8 cellular contexts compared by ENCODE assay signal in genomic region chr14:75003250-75004027, GRCh38. TPM values are rescaled to one million over a fixed set of nuclear protein-coding genes. Genes with fewer than 3 reads are reported as not detected.
DNase-seq lines count a peak whose midpoint lies in the region; ATAC-seq and TF ChIP-seq lines count a peak whose summit lies in the region.

No MANE protein-coding gene starts in this region.

- peak overlapping the region; percentile 72 for H3K27ac ChIP-seq in CD4-positive, alpha-beta T cell (ENCODE audit: low read depth, low read length)
- peak overlapping the region; percentile 81 for H3K27ac ChIP-seq in KOPT-K1 (ENCODE audit: low read depth, low read length, poor library complexity, severe bottlenecking)
- H3K27ac ChIP-seq in caudate nucleus (ENCODE audit: low read depth, low read length): peak overlapping the region; percentile 87

- TF ChIP-seq CTCF in CD4-positive, alpha-beta T cell (IDR thresholded peaks at IDR 0.05): no peak

- POLR2A ChIA-PET in CD4-positive, alpha-beta T cell (lab: Charles Lee): interaction anchor here (0.8 to 2.5 kb wide), 6 partner anchors 11 to 123 kb away, joined by 3 to 11 read pairs (median 7); partner anchors contain the start of genes ACYP1, MLH3 and NEK9

- no peaks in the 10 kb centered on the region for H3K9me3 Mint-ChIP-seq in CD4-positive, alpha-beta T cell

- H3K9me3 ChIP-seq in CD4-positive, alpha-beta T cell (ENCODE audit: control insufficient read depth, low read length): no peaks in the 10 kb centered on the region
- peaks cover 8% of the 10 kb centered on the region for H3K9me3 ChIP-seq in KOPT-K1 (ENCODE audit: insufficient read depth, low read length, poor library complexity, severe bottlenecking)
- no peaks in the 10 kb centered on the region for H3K9me3 ChIP-seq in mucosa of stomach (ENCODE audit: control insufficient read depth, low read length)

- peak overlapping the region; percentile 99 for H3K4me3 Mint-ChIP-seq in CD4-positive, alpha-beta T cell

- peaks cover 62% of the 10 kb centered on the region for H3K36me3 Mint-ChIP-seq in CD4-positive, alpha-beta T cell (ENCODE audit: low read depth)

- peak overlapping the region; percentile 83 for H3K9ac ChIP-seq in mucosa of stomach (ENCODE audit: low read length)

- CTCF ChIA-PET in CD4-positive, alpha-beta T cell (lab: Charles Lee): interaction anchor here (0.6 to 1.6 kb wide), 4 partner anchors 10 to 240 kb away, joined by 4 to 6 read pairs (median 4); partner anchors contain the start of gene YLPM1

- H3K27me3 ChIP-seq in CD4-positive, alpha-beta T cell (ENCODE audit: control insufficient read depth, insufficient read depth, low read length): no peaks in the 10 kb centered on the region
- H3K27me3 ChIP-seq in mucosa of stomach (ENCODE audit: control insufficient read depth, insufficient read depth, low read length): no peaks in the 10 kb centered on the region

- peaks cover 56% of the 10 kb centered on the region for H3K4me1 Mint-ChIP-seq in CD4-positive, alpha-beta T cell (ENCODE audit: low read depth)

- intact Hi-C loops in CD4-positive, alpha-beta T cell (cut with DNase I, micrococcal nuclease): loop anchor here (2.0 to 10.0 kb wide), 7 partner anchors 43 to 984 kb away; partner anchors contain the start of genes ACYP1 (in 1 of the 2), AREL1 (in 1 of the 2), FCF1 (in 1 of the 2) and IFT43 (in 1 of the 2)

- no peaks in the 10 kb centered on the region for H3K27me3 Mint-ChIP-seq in CD4-positive, alpha-beta T cell

- no peak for DNase-seq in CD4-positive, alpha-beta T cell
- DNase-seq in caudate nucleus (lab: John Stamatoyannopoulos, UW) (no peak), A172 (ENCODE audit: low spot score) (no peak), D341Med (ENCODE audit: low spot score) (no peak)
- no peak for DNase-seq in stimulated activated CD4-positive, alpha-beta T cell treated with anti-CD3 and anti-CD28 coated beads, Interleukin-4, amount 100 ng/mL, for 24 hours

- H3K4me3 ChIP-seq in mucosa of stomach (ENCODE audit: low read length): peak overlapping the region; percentile 62

- no peak for ATAC-seq in CD4-positive, alpha-beta T cell (ENCODE audit: poor library complexity)
- no peak for ATAC-seq in HG03521 (IDR thresholded peaks at IDR 0.05; ENCODE audit: unreplicated experiment)

- H3K36me3 ChIP-seq in KOPT-K1 (ENCODE audit: insufficient read depth, low read length): peaks cover 39% of the 10 kb centered on the region
- peaks cover 8% of the 10 kb centered on the region for H3K36me3 ChIP-seq in mucosa of stomach (ENCODE audit: control insufficient read depth, insufficient read depth, low read length)

- peak overlapping the region; percentile 93 for H3K27ac Mint-ChIP-seq in CD4-positive, alpha-beta T cell

- peaks cover 18% of the 10 kb centered on the region for H3K4me1 ChIP-seq in mucosa of stomach (ENCODE audit: control insufficient read depth, insufficient read depth, low read length)

RNA-seq across cellular contexts. Expression of gene EIF2B2, which starts 0.7 kb away (rescaled TPM):
- total RNA-seq in CD4-positive, alpha-beta T cell: 10 to 100 TPM; 21.0 to 24.2 TPM
- total RNA-seq in A172 (2014; rRNA removed; shearing (Covaris generic)): 43.5 and 63.3 TPM in 2 replicates

RNA-seq across cellular contexts. Expression of gene MLH3, which starts 47.8 kb away (rescaled TPM):
- total RNA-seq in CD4-positive, alpha-beta T cell: 10 to 100 TPM; 13.2 to 14.4 TPM
- 4.9 and 7.7 TPM in 2 replicates for total RNA-seq in A172 (2014; rRNA removed; shearing (Covaris generic))

RNA-seq across cellular contexts. Expression of gene PGF, which starts 48.0 kb away (rescaled TPM):
- under 1 TPM in 1 of 2 experiments, not detected in 1; 0.11 TPM for total RNA-seq in CD4-positive, alpha-beta T cell
- total RNA-seq in A172 (2014; rRNA removed; shearing (Covaris generic)): 2.2 and 8.8 TPM in 2 replicates
